In the genomic region with DNA sequence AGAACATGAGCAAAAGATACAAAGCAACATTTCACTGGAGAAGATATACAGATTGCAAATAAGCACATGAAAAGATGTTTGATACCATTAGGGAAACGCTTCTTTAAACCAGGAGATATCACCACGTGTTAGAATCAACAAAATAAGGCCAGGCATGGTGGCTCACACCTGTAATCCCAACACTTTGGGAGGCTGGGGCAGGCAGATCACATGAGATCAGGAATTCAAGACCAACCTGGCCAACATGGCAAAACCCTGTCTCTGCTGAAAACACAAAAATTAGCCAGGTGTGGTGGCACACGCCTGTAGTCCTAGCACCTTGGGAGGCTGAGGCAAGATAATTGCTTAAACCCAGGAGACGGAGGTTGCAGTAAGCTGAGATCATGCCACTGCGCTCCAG, we compare ENCODE assay signal across 15 cellular contexts. TPM values are rescaled to one million over a fixed set of nuclear protein-coding genes. Genes with fewer than 3 reads are reported as not detected.
DNase-seq lines count a peak whose midpoint lies in the region; ATAC-seq, FAIRE-seq and TF ChIP-seq lines count a peak whose summit lies in the region.
"Had no signal": no experiment of that assay in that cellular context is flagged by ENCODE, and none has a peak within 500 bp of the region (broad histone marks: within the 10 kb centered on the region; RNA-seq: fewer than 3 reads in every experiment).

No MANE protein-coding gene starts in this region.

- peaks cover 0 to under 1% (median 0%) of the 10 kb centered on the region in 11 donors for H3K9me3 ChIP-seq in heart right ventricle
- no peaks in the 10 kb centered on the region for H3K9me3 ChIP-seq in MM.1S (replicated peaks; ENCODE audit: insufficient read depth, low read length)
- H3K9me3 ChIP-seq in K562 (replicated peaks; ENCODE audit: control insufficient read depth, insufficient read depth, low read depth, low read length) = no peaks in the 10 kb centered on the region

- ATAC-seq in heart right ventricle (no peak), K562 (no peak), HG03045 (IDR thresholded peaks at IDR 0.05; ENCODE audit: unreplicated experiment) (no peak), HG03354 (IDR thresholded peaks at IDR 0.05; ENCODE audit: poor library complexity, severe bottlenecking, unreplicated experiment) (no peak)
- ATAC-seq in stimulated activated effector memory CD8-positive, alpha-beta T cell treated with anti-CD3 and anti-CD28 coated beads, Interleukin-12 subunit alpha, Interleukin-12 subunit beta, amount 100 ng/mL, for 72 hours = no peak
- ATAC-seq: CD8-positive, alpha-beta T cell had no signal

- H2AFZ ChIP-seq in MM.1S (ENCODE audit: low read length) = no peak overlapping the region
- H2AFZ ChIP-seq in K562 (ENCODE audit: low read depth, low read length) = no peak overlapping the region

- H3K9ac ChIP-seq in MM.1S (ENCODE audit: low read length) = no peak overlapping the region
- no peak overlapping the region for H3K9ac ChIP-seq in K562 (ENCODE audit: insufficient read depth in 1 of 2, low read depth in 2 of 2, low read length in 2 of 2)

- TF ChIP-seq POLR2A in K562 (conservative IDR thresholded peaks at IDR 0.05) = peak; percentile 66; the same call in 1 of the 2 replicates

- H3K79me2 ChIP-seq in MM.1S (ENCODE audit: low read length) = no peaks in the 10 kb centered on the region
- no peaks in the 10 kb centered on the region for H3K79me2 ChIP-seq in K562 (ENCODE audit: control insufficient read depth, insufficient read depth, low read length)

- in situ Hi-C loops in K562 (cut with MboI) = loop anchor here (10.0 to 25.0 kb wide), 3 partner anchors 512 to 1954 kb away; a partner anchor contains a TSS

- H3K27ac Mint-ChIP-seq in stimulated activated effector memory CD8-positive, alpha-beta T cell treated with anti-CD3 and anti-CD28 coated beads, Interleukin-12 subunit alpha, Interleukin-12 subunit beta, amount 100 ng/mL, for 72 hours = peak overlapping the region; percentile 7
- H3K27ac Mint-ChIP-seq: CD14-positive monocyte, H9 had no signal

- BruUV-seq in K562 (replicated peaks; lab: Mats Ljungman, UMichigan) = no TSS peak

- no peak for FAIRE-seq in K562 (lab: Jason Lieb, UNC)

- no peaks in the 10 kb centered on the region for H3K9me3 Mint-ChIP-seq in stimulated activated effector memory CD8-positive, alpha-beta T cell treated with anti-CD3 and anti-CD28 coated beads, Interleukin-12 subunit alpha, Interleukin-12 subunit beta, amount 100 ng/mL, for 72 hours
- H3K9me3 Mint-ChIP-seq: CD8-positive, alpha-beta T cell; H9 had no signal

- H3K4me1 ChIP-seq in heart right ventricle = peaks cover 0 to 15% (median 0%) of the 10 kb centered on the region in 9 donors
- no peaks in the 10 kb centered on the region for H3K4me1 ChIP-seq in MM.1S (ENCODE audit: low read length)
- H3K4me1 ChIP-seq in K562 (replicated peaks in 1 of 2; ENCODE audit: control insufficient read depth in 2 of 2, insufficient read depth in 2 of 2, low read length in 2 of 2) = peaks cover 8 to 16% of the 10 kb centered on the region in 2 experiments; a peak in 4 of 5 replicates

- H3K27me3 ChIP-seq in heart right ventricle (no peaks in the 10 kb centered on the region), MM.1S (replicated peaks; ENCODE audit: insufficient read depth, low read length) (no peaks in the 10 kb centered on the region), K562 (ENCODE audit: control insufficient read depth in 2 of 2, insufficient read depth in 2 of 2, low read length in 2 of 2) (no peaks in the 10 kb centered on the region)

- H4K20me1 ChIP-seq in MM.1S (ENCODE audit: insufficient read depth, low read length) (no peaks in the 10 kb centered on the region), K562 (replicated peaks; ENCODE audit: control insufficient read depth, insufficient read depth, low read length) (no peaks in the 10 kb centered on the region)

- H3K4me2 ChIP-seq in MM.1S (ENCODE audit: low read depth, low read length) = no peak overlapping the region
- no peak overlapping the region for H3K4me2 ChIP-seq in K562 (ENCODE audit: insufficient read depth, low read length)

- H3K36me3 ChIP-seq in heart right ventricle (peaks cover 0 to 43% (median 16%) of the 10 kb centered on the region in 9 donors), MM.1S (replicated peaks; ENCODE audit: insufficient read depth, low read length) (no peaks in the 10 kb centered on the region), K562 (ENCODE audit: control insufficient read depth, insufficient read depth, low read length) (peaks cover 34% of the 10 kb centered on the region)

- H3K27ac ChIP-seq in heart right ventricle = no peak overlapping the region
- H3K27ac ChIP-seq in MM.1S (ENCODE audit: low read length) = no peak overlapping the region
- no peak overlapping the region for H3K27ac ChIP-seq in K562 (ENCODE audit: extremely low read depth, low read depth, low read length)

- H3K9me2 ChIP-seq in MM.1S (replicated peaks; ENCODE audit: insufficient read depth, low read length) = no peaks in the 10 kb centered on the region

- H3K4me3 ChIP-seq in heart right ventricle (no peak overlapping the region), MM.1S (ENCODE audit: low read length) (no peak overlapping the region), K562 (no peak overlapping the region)

- CTCF ChIA-PET in K562 (lab: Yijun Ruan, JAX; ENCODE audit: low intra/inter-chr PET ratio) = no interaction called here

- TF ChIP-seq CTCF in heart right ventricle (IDR thresholded peaks at IDR 0.05) (no peak), MM.1S (IDR thresholded peaks at IDR 0.05; ENCODE audit: low read length) (no peak), K562 (IDR thresholded peaks at IDR 0.05 in 2 of 3, conservative IDR thresholded peaks at IDR 0.05 in 1 of 3; ENCODE audit: insufficient read depth in 2 of 3, low read depth in 1 of 3, low read length in 3 of 3) (no peak)

- H3K4me1 Mint-ChIP-seq in stimulated activated effector memory CD8-positive, alpha-beta T cell treated with anti-CD3 and anti-CD28 coated beads, Interleukin-12 subunit alpha, Interleukin-12 subunit beta, amount 100 ng/mL, for 72 hours = peaks cover 31% of the 10 kb centered on the region

- H3K36me3 Mint-ChIP-seq in stimulated activated effector memory CD8-positive, alpha-beta T cell treated with anti-CD3 and anti-CD28 coated beads, Interleukin-12 subunit alpha, Interleukin-12 subunit beta, amount 100 ng/mL, for 72 hours = peaks cover 63% of the 10 kb centered on the region

- POLR2A ChIA-PET in K562 (lab: Yijun Ruan, JAX) = interaction anchor here (1.1 to 3.7 kb wide), 4 partner anchors 8 to 13 kb away, joined by 3 to 23 read pairs (median 4); no protein-coding TSS in a partner anchor

- H3F3A ChIP-seq in MM.1S (ENCODE audit: insufficient read depth, low read length) = no peaks in the 10 kb centered on the region

- TF ChIP-seq RAD21 in K562 (CRISPR knock-in tag; conservative IDR thresholded peaks at IDR 0.05 in 1 of 2, IDR thresholded peaks at IDR 0.05 in 1 of 2) = no peak

- 84 to 90% methylated on average over 5 of the region's 5 CpGs for WGBS in heart right ventricle, 2 donors
- WGBS in K562 (ENCODE audit: insufficient coverage, low coverage, missing lambda C conversion rate) = 79% methylated on average over 5 of the region's 5 CpGs

- H3K9me1 ChIP-seq in K562 (ENCODE audit: control insufficient read depth, insufficient read depth, low read length) = no peaks in the 10 kb centered on the region

- H3K4me3 Mint-ChIP-seq in stimulated activated effector memory CD8-positive, alpha-beta T cell treated with anti-CD3 and anti-CD28 coated beads, Interleukin-12 subunit alpha, Interleukin-12 subunit beta, amount 100 ng/mL, for 72 hours = no peak overlapping the region
- H3K4me3 Mint-ChIP-seq: CD14-positive monocyte; CD8-positive, alpha-beta T cell; H9 had no signal

- intact Hi-C loops in cardiac septum (cut with DNase I) (no loop called here), heart right ventricle (cut with DNase I) (loop anchor here in 1 of 10 donors (10.0 kb wide), 1 partner anchor 76 kb away; no protein-coding TSS in a partner anchor), K562 (cut with micrococcal nuclease) (loop anchor here (10.0 kb wide), 1 partner anchor 426 kb away; a partner anchor contains a TSS)

- DNase-seq in cardiac septum (ENCODE audit: low spot score) (peak; percentile 68), heart right ventricle (no peak), MM.1S (peak; percentile 4), K562 (ENCODE audit: extremely low read depth in 1 of 4, low spot score in 3 of 4) (no peak)
- DNase-seq in stimulated activated effector memory CD8-positive, alpha-beta T cell treated with anti-CD3 and anti-CD28 coated beads, Interleukin-12 subunit alpha, Interleukin-12 subunit beta, amount 100 ng/mL, for 72 hours (ENCODE audit: low spot score in 2 of 2) = no peak
- DNase-seq: CD8-positive, alpha-beta T cell; COR-L47; DND-41; GDM1; GOT3; H9 had no signal

- TF ChIP-seq EP300 in K562 (IDR thresholded peaks at IDR 0.05; ENCODE audit: low read length) = no peak

TF ChIP-seq in K562, 482 proteins besides CTCF, POLR2A, EP300 and RAD21 (continues in another document):
- peak; percentile 29; the same call in 1 of the 2 replicates for TF ChIP-seq CEBPG (CRISPR knock-in tag; IDR thresholded peaks at IDR 0.05)
- no peak for TF ChIP-seq CEBPG (tag; conservative IDR thresholded peaks at IDR 0.05 in 1 of 2, IDR thresholded peaks at IDR 0.05 in 1 of 2)

RNA-seq across cellular contexts. Expression of a gene that starts 20.5 kb away (rescaled TPM):
- total RNA-seq in cardiac septum (6.5 TPM), heart right ventricle (1 to 10 TPM in 9 of 10 donors, under 1 TPM in 1; 0.67 to 5.4 (median 2.5) TPM), K562 (2014; rRNA removed) (not detected in 2 replicates), K562 (2014; rRNA removed; fragmentation: Illumina TruSeq; extraction: Trizol) (not detected in 2 replicates), K562 (2015; rRNA removed; fragmentation: Illumina TruSeq; extraction: Trizol) (0.18 TPM in 1 of 2 replicates, not detected in the other), K562 (2021) (0.16 and 0.25 TPM in 2 replicates)
- polyA plus RNA-seq in heart right ventricle (1 to 10 TPM in 1 of 2 donors, under 1 TPM in 1; 0.36 to 7.6 TPM), K562 (2011; rRNA removed) (0.11 and 0.15 TPM in 2 replicates), K562 (2014; fragmentation: Illumina TruSeq; extraction: Trizol) (0.15 and 0.44 TPM in 2 replicates), K562 (2014; fragmentation: Nextera tagmentation; extraction: Ambion mirVana) (under 1 TPM in 1 of 2 experiments, not detected in 1; 0.03 TPM), K562 (2014; rRNA removed) (0.22 and 0.23 TPM in 2 replicates)
- total RNA-seq in K562 (2011; cell fraction: chromatin; rRNA removed; ENCODE audit: low replicate concordance) = 0.51 and 0.63 TPM in 2 replicates
- 0.17 and 0.39 TPM in 2 replicates for total RNA-seq in K562 (2011; cell fraction: nucleolus; rRNA removed)
- not detected in 2 replicates for total RNA-seq in K562 (2011; cell fraction: nucleoplasm; rRNA removed)
- polyA plus RNA-seq in K562 (2011; cell fraction: cytosol; rRNA removed) = 0.09 and 0.12 TPM in 2 replicates
- 0.41 and 0.63 TPM in 2 replicates for polyA plus RNA-seq in K562 (2011; cell fraction: nucleus; rRNA removed)
- polyA plus RNA-seq in K562 (2012) = 0.22 and 1.2 TPM in 2 replicates
- not detected in 2 replicates for polyA minus RNA-seq in K562 (2011; rRNA and poly(A)+ RNA removed)
- polyA minus RNA-seq in K562 (2011; cell fraction: cytosol; rRNA and poly(A)+ RNA removed) = not detected in 2 replicates
- not detected in 2 replicates for polyA minus RNA-seq in K562 (2011; cell fraction: nucleus; rRNA and poly(A)+ RNA removed)
- total RNA-seq: H9, HT1080 had no signal
- polyA plus RNA-seq: CD14-positive monocyte had no signal

Comparison
In these comparisons a context has a peak if more than half of its experiments do, and no peak if none do; other contexts are left out.
1. DNase-seq: peak in cardiac septum (single experiment) and MM.1S (single experiment); none in heart right ventricle (0 of 2), K562 (0 of 4) and stimulated activated effector memory CD8-positive, alpha-beta T cell treated with anti-CD3 and anti-CD28 coated beads, Interleukin-12 subunit alpha, Interleukin-12 subunit beta, amount 100 ng/mL, for 72 hours (0 of 2).